In genomic region chr22:49621601-49622210, GRCh38 we compare ENCODE assay signal across 28 cellular contexts.
"Had no signal": no experiment of that assay in that cellular context is flagged by ENCODE, and none has a peak within 500 bp of the region (broad histone marks: within the 10 kb centered on the region; RNA-seq: fewer than 3 reads in every experiment).

No MANE protein-coding gene starts in this region.

- H3K4me1 Mint-ChIP-seq: activated CD4-positive, alpha-beta T cell treated with anti-CD3 and anti-CD28 coated beads, Interleukin-2, amount 10 ng/mL, durations not matched to agents 24 days and 14 days had no signal

- H3K4me3 Mint-ChIP-seq: activated CD4-positive, alpha-beta memory T cell treated with anti-CD3 and anti-CD28 coated beads, Interleukin-2, amount 10 ng/mL, durations not matched to agents 7 days and 5 days; activated CD4-positive, alpha-beta T cell treated with anti-CD3 and anti-CD28 coated beads, Interleukin-2, amount 10 ng/mL, durations not matched to agents 24 days and 14 days; activated T-cell treated with anti-CD3 and anti-CD28 coated beads, Interleukin-2, amount 50 U/mL, for 24 hours; natural killer cell treated with Interleukin-12 subunit alpha and Interleukin-12 subunit beta and Interleukin-15 and Interleukin-18, amount 100 ng/mL, for 72 hours; stimulated activated naive CD8-positive, alpha-beta T cell treated with anti-CD3 and anti-CD28 coated beads, Interleukin-15, Interleukin-2, amounts not matched to agents 100 ng/mL and 50 ng/mL, for 24 hours; T-helper 17 cell had no signal

- H3K27me3 ChIP-seq: colonic mucosa, ovary, upper lobe of left lung had no signal

- H3K4me3 ChIP-seq: colonic mucosa, esophagus squamous epithelium, lower lobe of right lung, ovary, prostate gland, upper lobe of left lung had no signal

- H3K27me3 Mint-ChIP-seq: activated CD4-positive, alpha-beta memory T cell treated with anti-CD3 and anti-CD28 coated beads, Interleukin-2, amount 10 ng/mL, durations not matched to agents 7 days and 5 days; activated CD4-positive, alpha-beta T cell treated with anti-CD3 and anti-CD28 coated beads, Interleukin-2, amount 10 ng/mL, durations not matched to agents 24 days and 14 days; activated T-cell treated with anti-CD3 and anti-CD28 coated beads, Interleukin-2, amount 50 U/mL, for 24 hours; natural killer cell treated with Interleukin-12 subunit alpha and Interleukin-12 subunit beta and Interleukin-15 and Interleukin-18, amount 100 ng/mL, for 72 hours; stimulated activated naive CD8-positive, alpha-beta T cell treated with anti-CD3 and anti-CD28 coated beads, Interleukin-15, Interleukin-2, amounts not matched to agents 100 ng/mL and 50 ng/mL, for 24 hours; T-helper 17 cell had no signal

- H3K4me1 ChIP-seq: colonic mucosa, esophagus squamous epithelium, lower lobe of right lung, prostate gland, upper lobe of left lung had no signal

- H3K27ac Mint-ChIP-seq: activated CD4-positive, alpha-beta memory T cell treated with anti-CD3 and anti-CD28 coated beads, Interleukin-2, amount 10 ng/mL, durations not matched to agents 7 days and 5 days; activated CD4-positive, alpha-beta T cell treated with anti-CD3 and anti-CD28 coated beads, Interleukin-2, amount 10 ng/mL, durations not matched to agents 24 days and 14 days; activated T-cell treated with anti-CD3 and anti-CD28 coated beads, Interleukin-2, amount 50 U/mL, for 24 hours; natural killer cell treated with Interleukin-12 subunit alpha and Interleukin-12 subunit beta and Interleukin-15 and Interleukin-18, amount 100 ng/mL, for 72 hours; stimulated activated naive CD8-positive, alpha-beta T cell treated with anti-CD3 and anti-CD28 coated beads, Interleukin-15, Interleukin-2, amounts not matched to agents 100 ng/mL and 50 ng/mL, for 24 hours; T-helper 17 cell had no signal

- ATAC-seq: activated naive CD4-positive, alpha-beta T cell treated with anti-CD3 and anti-CD28 coated beads, Interleukin-2, amount 50 U/mL, for 72 hours; left colon; lower lobe of right lung; SK-N-SH treated with all-trans-retinoic acid at 6 μM for 48 hours; T-helper 17 cell had no signal

- H3K36me3 Mint-ChIP-seq: activated naive CD4-positive, alpha-beta T cell treated with anti-CD3 and anti-CD28 coated beads, Interleukin-2, amount 50 U/mL, for 72 hours; natural killer cell treated with Interleukin-12 subunit alpha and Interleukin-12 subunit beta and Interleukin-15 and Interleukin-18, amount 100 ng/mL, for 72 hours had no signal

- H3K27ac ChIP-seq: colonic mucosa, epithelial cell of prostate, esophagus squamous epithelium, lower lobe of right lung, ovary, prostate gland, upper lobe of left lung, WERI-Rb-1 had no signal

- DNase-seq: activated CD4-positive, alpha-beta memory T cell treated with anti-CD3 and anti-CD28 coated beads, Interleukin-2, amount 10 ng/mL, durations not matched to agents 7 days and 5 days; activated CD4-positive, alpha-beta T cell treated with anti-CD3 and anti-CD28 coated beads, Interleukin-2, amount 10 ng/mL, durations not matched to agents 24 days and 14 days; activated CD4-positive, CD25-positive, alpha-beta regulatory T cell treated with anti-CD3 and anti-CD28 coated beads, Interleukin-2, amount 50 U/mL, for 72 hours; activated CD8-positive, alpha-beta memory T cell treated with anti-CD3 and anti-CD28 coated beads, Interleukin-2, amount 50 U/mL, for 48 hours; activated gamma-delta T cell; activated T-cell treated with anti-CD3 and anti-CD28 coated beads, Interleukin-2, amount 50 U/mL, for 24 hours; colonic mucosa; effector CD8-positive, alpha-beta T cell; esophagus squamous epithelium; foreskin melanocyte; islet precursor cell; left colon; lower lobe of right lung; mesendoderm; stimulated activated CD4-positive, alpha-beta T cell treated with anti-CD3 and anti-CD28 coated beads, Interleukin-12 subunit alpha, Interleukin-12 subunit beta, amount 100 ng/mL, for 4 hours; stimulated activated CD4-positive, alpha-beta T cell treated with anti-CD3 and anti-CD28 coated beads, Interleukin-4, amount 100 ng/mL, for 1 hour; substantia nigra; T-helper 17 cell; T1000; WERI-Rb-1 had no signal

- H3K9me3 ChIP-seq: colonic mucosa, esophagus squamous epithelium, lower lobe of right lung, ovary, prostate gland, upper lobe of left lung had no signal

- H3K36me3 ChIP-seq: colonic mucosa, esophagus squamous epithelium, lower lobe of right lung, ovary, prostate gland, WERI-Rb-1 had no signal

- H3K9me3 Mint-ChIP-seq: activated CD4-positive, alpha-beta memory T cell treated with anti-CD3 and anti-CD28 coated beads, Interleukin-2, amount 10 ng/mL, durations not matched to agents 7 days and 5 days; activated CD4-positive, alpha-beta T cell treated with anti-CD3 and anti-CD28 coated beads, Interleukin-2, amount 10 ng/mL, durations not matched to agents 24 days and 14 days; activated naive CD4-positive, alpha-beta T cell treated with anti-CD3 and anti-CD28 coated beads, Interleukin-2, amount 50 U/mL, for 72 hours; activated T-cell treated with anti-CD3 and anti-CD28 coated beads, Interleukin-2, amount 50 U/mL, for 24 hours; natural killer cell treated with Interleukin-12 subunit alpha and Interleukin-12 subunit beta and Interleukin-15 and Interleukin-18, amount 100 ng/mL, for 72 hours; stimulated activated naive CD8-positive, alpha-beta T cell treated with anti-CD3 and anti-CD28 coated beads, Interleukin-15, Interleukin-2, amounts not matched to agents 100 ng/mL and 50 ng/mL, for 24 hours had no signal
